ENCODE assay signal across 12 cellular contexts in the genomic region with DNA sequence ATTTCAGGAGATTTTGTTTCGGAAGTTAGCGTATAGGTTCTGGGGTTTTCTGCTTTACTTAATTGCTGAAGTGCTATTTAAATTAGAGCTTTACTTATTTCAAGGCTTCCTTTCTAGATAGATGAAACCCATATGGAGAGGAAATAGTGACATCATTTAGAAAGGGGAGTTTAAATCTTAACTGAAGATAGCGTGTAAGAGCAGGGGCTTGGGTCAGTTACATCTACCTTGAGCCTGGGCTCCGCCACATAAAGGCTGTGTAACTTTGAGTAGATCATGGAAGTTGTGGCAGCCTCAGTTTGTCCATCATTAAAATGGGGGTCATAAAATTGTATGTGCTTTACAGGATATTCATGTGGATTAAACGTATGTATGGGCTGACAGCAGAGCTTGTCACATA. TPM values are rescaled to one million over a fixed set of nuclear protein-coding genes. Genes with fewer than 3 reads are reported as not detected.
DNase-seq lines count a peak whose midpoint lies in the region; ATAC-seq, FAIRE-seq and TF ChIP-seq lines count a peak whose summit lies in the region.
"Had no signal": no experiment of that assay in that cellular context is flagged by ENCODE, and none has a peak within 500 bp of the region (broad histone marks: within the 10 kb centered on the region; RNA-seq: fewer than 3 reads in every experiment).

No MANE protein-coding gene starts in this region.

- H3K27ac Mint-ChIP-seq in activated naive CD8-positive, alpha-beta T cell = peak overlapping the region; percentile 77
- H3K27ac Mint-ChIP-seq in nephron = peak overlapping the region in 2 of 3 experiments; percentile 19 to 55

- no peaks in the 10 kb centered on the region for H3K9me3 Mint-ChIP-seq in activated naive CD8-positive, alpha-beta T cell (ENCODE audit: low read depth)
- no peaks in the 10 kb centered on the region for H3K9me3 Mint-ChIP-seq in nephron

- peaks cover 77% of the 10 kb centered on the region for H4K20me1 ChIP-seq in BLaER1

- peaks cover 50% of the 10 kb centered on the region for H3K4me1 ChIP-seq in BLaER1

- TF ChIP-seq CTCF in nephron (IDR thresholded peaks at IDR 0.05; ENCODE audit: unreplicated experiment in 3 of 3) = no peak

- no peak for TF ChIP-seq POLR2A in GM12891 (IDR thresholded peaks at IDR 0.05; ENCODE audit: low read depth, low read length)

- H3K4me3 ChIP-seq in BLaER1 = no peak overlapping the region

- DNase-seq in GM12891 (ENCODE audit: insufficient read length, low spot score) = no peak
- no peak for DNase-seq in NCI-H146 (lab: John Stamatoyannopoulos, UW)
- DNase-seq in DMS79 (lab: John Stamatoyannopoulos, UW) = no peak
- DNase-seq: midbrain; NCI-H526 treated with DMSO at 0.1 percent for 48 hours; stimulated activated naive CD4-positive, alpha-beta T cell had no signal

- H3K27me3 ChIP-seq in BLaER1 = no peaks in the 10 kb centered on the region

- H3K27ac ChIP-seq in BLaER1 = no peak overlapping the region
- H3K27ac ChIP-seq: RWPE1 had no signal

- peaks cover 39% of the 10 kb centered on the region for H3K4me1 Mint-ChIP-seq in activated naive CD8-positive, alpha-beta T cell (ENCODE audit: low read depth)
- peaks cover 28% of the 10 kb centered on the region for H3K4me1 Mint-ChIP-seq in nephron

- no peaks in the 10 kb centered on the region for H3K9me3 ChIP-seq in BLaER1

- FAIRE-seq in GM12891 (lab: Jason Lieb, UNC) = peak; percentile 28

- no peaks in the 10 kb centered on the region for H3K36me3 Mint-ChIP-seq in activated naive CD8-positive, alpha-beta T cell
- peaks cover 9% of the 10 kb centered on the region for H3K36me3 Mint-ChIP-seq in nephron (ENCODE audit: low read depth)

- H3K4me3 Mint-ChIP-seq in activated naive CD8-positive, alpha-beta T cell = peak overlapping the region; percentile 28
- no peak overlapping the region for H3K4me3 Mint-ChIP-seq in nephron

- H3K4me2 ChIP-seq in BLaER1 = peak overlapping the region; percentile 27

- H3K9ac ChIP-seq in BLaER1 = no peak overlapping the region

- H3K36me3 ChIP-seq in BLaER1 = 0 out of 2 replicates have a peak, but pooled peaks cover 12% of the 10 kb centered on the region

- no peaks in the 10 kb centered on the region for H3K27me3 Mint-ChIP-seq in activated naive CD8-positive, alpha-beta T cell
- no peaks in the 10 kb centered on the region for H3K27me3 Mint-ChIP-seq in nephron (ENCODE audit: low read depth)

- ATAC-seq in HG02623 (IDR thresholded peaks at IDR 0.05; ENCODE audit: unreplicated experiment) (no peak), GM19397 (IDR thresholded peaks at IDR 0.05; ENCODE audit: unreplicated experiment) (no peak)

TF ChIP-seq in GM12891, 5 proteins besides CTCF, POLR2A, EP300 and RAD21:
- TF ChIP-seq TAF1 (IDR thresholded peaks at IDR 0.05; ENCODE audit: low read depth, low read length) (no peak), POLR2AphosphoS5 (IDR thresholded peaks at IDR 0.05; ENCODE audit: low read depth, low read length) (no peak), POU2F2 (IDR thresholded peaks at IDR 0.05; ENCODE audit: low read depth, low read length) (no peak), SPI1 (IDR thresholded peaks at IDR 0.05; ENCODE audit: low read depth, low read length) (no peak), PAX5 (IDR thresholded peaks at IDR 0.05; ENCODE audit: insufficient read depth, low read length, severe bottlenecking) (no peak)
TF ChIP-seq in GM12891: peak in this region for 0.

RNA-seq across cellular contexts. Expression of a gene that starts 4.7 kb away (rescaled TPM):
- 5.9 TPM for polyA plus RNA-seq in GM12891 (2012; ENCODE audit: low read depth, missing spikeins)

RNA-seq across cellular contexts. Expression of a gene that starts 11.7 kb away (rescaled TPM):
- 269 TPM for polyA plus RNA-seq in GM12891 (2012; ENCODE audit: low read depth, missing spikeins)

RNA-seq across cellular contexts. Expression of a gene that starts 18.6 kb away (rescaled TPM):
- 75.8 TPM for polyA plus RNA-seq in GM12891 (2012; ENCODE audit: low read depth, missing spikeins)
